ENCODE assay signal across 19 cellular contexts in genomic region chr16:88874938-88875599, GRCh38.
A peak's percentile ranks its signal among the peaks of the same experiment; 100 is the strongest.
DNase-seq lines count a peak whose midpoint lies in the region; ATAC-seq and TF ChIP-seq lines count a peak whose summit lies in the region.
"Had no signal": no experiment of that assay in that cellular context is flagged by ENCODE, and none has a peak within 500 bp of the region (broad histone marks: within the 10 kb centered on the region; RNA-seq: fewer than 3 reads in every experiment).

No MANE protein-coding gene starts in this region.

- TF ChIP-seq POLR2A in erythroblast (IDR thresholded peaks at IDR 0.05; ENCODE audit: low read length) = no peak

- DNase-seq in DMS53 (lab: John Stamatoyannopoulos, UW) (peak; percentile 13), DMS53 treated with DMSO at 0.1 percent for 48 hours (lab: John Stamatoyannopoulos, UW; ENCODE audit: unreplicated experiment) (no peak), erythroblast (lab: John Stamatoyannopoulos, UW) (peak; percentile 22 to 35), OCI-M1 (lab: John Stamatoyannopoulos, UW) (no peak), GM10266 (ENCODE audit: extremely low spot score) (no peak)
- DNase-seq: Calu3, KBM-7, MV-4-11, NCI-H1105, NCI-H146, NCI-H1930, NCI-H446, NCI-H524 treated with DMSO at 0.1 percent for 48 hours, NCI-H774, PC-3, SK-N-SH, SW 1271 had no signal

- TF ChIP-seq CTCF in GM10266 (IDR thresholded peaks at IDR 0.05; ENCODE audit: control insufficient read depth, insufficient read depth, low read depth, missing control alignments) = no peak

- no peak for ATAC-seq in HG02571 (IDR thresholded peaks at IDR 0.05; ENCODE audit: unreplicated experiment)
- ATAC-seq: HCT116, PC-3 had no signal

Comparison
In these comparisons a context has a peak if more than half of its experiments do, and no peak if none do; other contexts are left out.
1. DNase-seq: peak in DMS53 (single experiment) and erythroblast (2 of 2); none in DMS53 treated with DMSO at 0.1 percent for 48 hours (single experiment), OCI-M1 (single experiment) and GM10266 (single experiment).